ENCODE assay signal across 29 cellular contexts in the genomic region with DNA sequence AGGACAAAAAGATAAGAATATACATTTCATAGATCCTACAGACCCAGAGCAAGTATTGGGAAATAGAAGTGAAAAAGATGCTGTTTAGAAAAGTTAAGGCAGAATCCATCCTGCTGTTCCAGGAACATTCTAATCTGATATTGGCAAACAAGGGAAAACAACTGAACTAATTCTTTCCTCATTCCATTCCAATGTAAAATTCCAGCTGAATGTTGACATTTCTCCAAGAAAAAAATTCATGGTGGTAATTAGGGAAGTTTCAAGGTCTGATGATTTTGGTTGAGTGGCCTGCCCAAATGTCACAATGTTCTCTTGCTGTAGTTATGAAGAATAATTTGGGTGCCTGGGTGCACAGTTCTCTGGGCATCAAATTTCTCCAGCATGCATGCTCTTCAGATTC. TPM values are rescaled to one million over a fixed set of nuclear protein-coding genes. Genes with fewer than 3 reads are reported as not detected.
"Had no signal": no experiment of that assay in that cellular context is flagged by ENCODE, and none has a peak within 500 bp of the region (broad histone marks: within the 10 kb centered on the region; RNA-seq: fewer than 3 reads in every experiment).

No MANE protein-coding gene starts in this region.

- H3K27me3 ChIP-seq: heart right ventricle, left lung, pancreas, right lobe of liver, spleen, testis, tibial nerve had no signal

- H3K9me3 ChIP-seq: left lung, pancreas, right lobe of liver, testis had no signal

- H3K4me3 Mint-ChIP-seq: central memory CD8-positive, alpha-beta T cell; naive B cell; nephron; stimulated activated memory B cell treated with anti-CD40 and anti-IgM and Interleukin-4, amounts not matched to agents 10 μg/mL and 1 μg/mL and 100 μg/mL, for 72 hours; stimulated activated naive CD8-positive, alpha-beta T cell treated with anti-CD3 and anti-CD28 coated beads, Interleukin-15, Interleukin-2, amounts not matched to agents 100 ng/mL and 50 ng/mL, for 24 hours had no signal

- H3K36me3 ChIP-seq: heart right ventricle, left lung, pancreas, right lobe of liver, spleen, tibial nerve had no signal

- H3K4me3 ChIP-seq: heart right ventricle, left lung, lung, pancreas, right lobe of liver, spleen, testis, tibial nerve had no signal

- H3K4me1 Mint-ChIP-seq: central memory CD8-positive, alpha-beta T cell; nephron; stimulated activated memory B cell treated with anti-CD40 and anti-IgM and Interleukin-4, amounts not matched to agents 10 μg/mL and 1 μg/mL and 100 μg/mL, for 72 hours had no signal

- H3K27ac ChIP-seq: heart right ventricle, left lung, pancreas, right lobe of liver, spleen, tibial nerve had no signal

- DNase-seq: cortex of kidney; effector memory CD4-positive, alpha-beta T cell; heart right ventricle; hypothalamus; kidney glomerular epithelial cell; left lung; mesendoderm; naive B cell; occipital lobe; pancreas; right lobe of liver; spleen; stimulated activated CD4-positive, alpha-beta T cell treated with anti-CD3 and anti-CD28 coated beads, Interleukin-15, amount 100 ng/mL, for 24 hours; stimulated activated CD4-positive, alpha-beta T cell treated with anti-CD3 and anti-CD28 coated beads, Interleukin-1b, Interleukin-23, amount 100 ng/mL, for 48 hours; stimulated activated CD4-positive, alpha-beta T cell treated with anti-CD3 and anti-CD28 coated beads, Interleukin-4, amount 100 ng/mL, for 24 hours; testis had no signal

- H3K4me1 ChIP-seq: heart right ventricle, left lung, right lobe of liver, spleen, tibial nerve had no signal

- H3K27me3 Mint-ChIP-seq: progenitor cell of endocrine pancreas; stimulated activated memory B cell treated with anti-CD40 and anti-IgM and Interleukin-4, amounts not matched to agents 10 μg/mL and 1 μg/mL and 100 μg/mL, for 72 hours had no signal

- H3K27ac Mint-ChIP-seq: nephron; progenitor cell of endocrine pancreas; stimulated activated memory B cell treated with anti-CD40 and anti-IgM and Interleukin-4, amounts not matched to agents 10 μg/mL and 1 μg/mL and 100 μg/mL, for 72 hours; stimulated activated naive CD8-positive, alpha-beta T cell treated with anti-CD3 and anti-CD28 coated beads, Interleukin-15, Interleukin-2, amounts not matched to agents 100 ng/mL and 50 ng/mL, for 24 hours had no signal

RNA-seq across cellular contexts. Expression of a gene that starts 15.2 kb away (rescaled TPM):
- total RNA-seq: frontal cortex, glomerular endothelial cell, heart right ventricle, occipital lobe, pancreas, progenitor cell of endocrine pancreas, renal cortical epithelial cell, right lobe of liver, skeletal muscle tissue, spleen, testis, tibial nerve, ureter had no signal
- polyA plus RNA-seq: heart right ventricle, pancreas, spleen had no signal

RNA-seq across cellular contexts. Expression of a gene that starts 36.1 kb away (rescaled TPM):
- total RNA-seq: esophagus mucosa, frontal cortex, glomerular endothelial cell, heart right ventricle, left lung, lung, occipital lobe, pancreas, progenitor cell of endocrine pancreas, renal cortical epithelial cell, right lobe of liver, skeletal muscle tissue, spleen, testis, tibial nerve, ureter had no signal
- polyA plus RNA-seq: heart right ventricle, lung, pancreas, spleen had no signal
